30 cellular contexts compared by ENCODE assay signal in genomic region chr11:124938206-124938765, GRCh38. TPM values are rescaled to one million over a fixed set of nuclear protein-coding genes. Genes with fewer than 3 reads are reported as not detected.
A peak's percentile ranks its signal among the peaks of the same experiment; 100 is the strongest.
DNase-seq lines count a peak whose midpoint lies in the region; ATAC-seq and TF ChIP-seq lines count a peak whose summit lies in the region.
"Had no signal": no experiment of that assay in that cellular context is flagged by ENCODE, and none has a peak within 500 bp of the region (broad histone marks: within the 10 kb centered on the region; RNA-seq: fewer than 3 reads in every experiment).

No MANE protein-coding gene starts in this region.

- H3K27ac Mint-ChIP-seq in T-cell = no peak overlapping the region
- H3K27ac Mint-ChIP-seq: activated CD4-positive, alpha-beta T cell treated with anti-CD3 and anti-CD28 coated beads for 36 hours; activated naive CD4-positive, alpha-beta T cell treated with anti-CD3 and anti-CD28 coated beads, Interleukin-2, amount 10 ng/mL, durations not matched to agents 7 days and 5 days; activated T-helper 1 cell treated with anti-CD3 and anti-CD28 coated beads, Interleukin-12 subunit alpha, Interleukin-12 subunit beta, Interleukin-2, Interleukin-4 antibody, amounts not matched to agents 30 ng/mL and 10 ng/mL and 1 ng/mL, durations not matched to agents 14 hours and 24 hours and 36 hours; CD4-positive, alpha-beta T cell; dendritic cell treated with granulocyte-macrophage colony-stimulating factor and Interleukin-4, amounts not matched to agents 40 ng/mL and 50 ng/mL, for 4 days; naive thymus-derived CD4-positive, alpha-beta T cell; stimulated activated memory B cell treated with anti-CD40 and anti-IgM and Interleukin-4, amounts not matched to agents 10 μg/mL and 1 μg/mL and 100 μg/mL, for 72 hours had no signal

- DNase-seq in GM03348 (ENCODE audit: low spot score) = peak; percentile 24
- peak; percentile 33 for DNase-seq in fibroblast of villous mesenchyme (ENCODE audit: low read depth)
- DNase-seq in superior temporal gyrus (ENCODE audit: extremely low spot score) = peak; percentile 18
- no peak for DNase-seq in GM10248 (ENCODE audit: extremely low spot score)
- no peak for DNase-seq in T-cell
- DNase-seq: activated CD4-positive, alpha-beta T cell treated with anti-CD3 and anti-CD28 coated beads for 36 hours; activated naive CD4-positive, alpha-beta T cell treated with anti-CD3 and anti-CD28 coated beads, Interleukin-2, amount 10 ng/mL, durations not matched to agents 7 days and 5 days; anterior cingulate cortex; CD4-positive, alpha-beta T cell; GDM1; GOT3; left ventricle myocardium inferior; naive thymus-derived CD4-positive, alpha-beta T cell; NCI-H1092; NCI-H187; NCI-H526; occipital lobe; spleen; stimulated activated CD4-positive, alpha-beta T cell treated with anti-CD3 and anti-CD28 coated beads, Interleukin-4, amount 100 ng/mL, for 1 hour had no signal

- CTCF ChIA-PET in GM10248 (lab: Yijun Ruan, JAX) = interaction anchor here (2.8 kb wide), 1 partner anchor 12 kb away, joined by 9 read pairs; no protein-coding TSS in a partner anchor
- CTCF ChIA-PET in T-cell (lab: Charles Lee) = no interaction called here

- H3K27me3 Mint-ChIP-seq in T-cell = peaks cover 4 to 9% of the 10 kb centered on the region in 2 donors
- H3K27me3 Mint-ChIP-seq: activated CD4-positive, alpha-beta T cell treated with anti-CD3 and anti-CD28 coated beads for 36 hours; CD4-positive, alpha-beta T cell had no signal

- no peak overlapping the region for H3K4me3 ChIP-seq in fibroblast of villous mesenchyme (ENCODE audit: low read depth, low read length)
- H3K4me3 ChIP-seq: cardiac muscle cell, hepatocyte, left ventricle myocardium inferior, spleen, thoracic aorta had no signal

- no peaks in the 10 kb centered on the region for H3K36me3 Mint-ChIP-seq in T-cell
- H3K36me3 Mint-ChIP-seq: activated naive CD4-positive, alpha-beta T cell treated with anti-CD3 and anti-CD28 coated beads, Interleukin-2, amount 10 ng/mL, durations not matched to agents 7 days and 5 days; naive thymus-derived CD4-positive, alpha-beta T cell; stimulated activated memory B cell treated with anti-CD40 and anti-IgM and Interleukin-4, amounts not matched to agents 10 μg/mL and 1 μg/mL and 100 μg/mL, for 72 hours had no signal

- H3K9me3 Mint-ChIP-seq in T-cell = no peaks in the 10 kb centered on the region
- H3K9me3 Mint-ChIP-seq: activated naive CD4-positive, alpha-beta T cell treated with anti-CD3 and anti-CD28 coated beads, Interleukin-2, amount 10 ng/mL, durations not matched to agents 7 days and 5 days; activated T-helper 1 cell treated with anti-CD3 and anti-CD28 coated beads, Interleukin-12 subunit alpha, Interleukin-12 subunit beta, Interleukin-2, Interleukin-4 antibody, amounts not matched to agents 30 ng/mL and 10 ng/mL and 1 ng/mL, durations not matched to agents 14 hours and 24 hours and 36 hours; CD4-positive, alpha-beta T cell; dendritic cell treated with granulocyte-macrophage colony-stimulating factor and Interleukin-4, amounts not matched to agents 40 ng/mL and 50 ng/mL, for 4 days; naive thymus-derived CD4-positive, alpha-beta T cell; stimulated activated memory B cell treated with anti-CD40 and anti-IgM and Interleukin-4, amounts not matched to agents 10 μg/mL and 1 μg/mL and 100 μg/mL, for 72 hours had no signal

- H3K4me3 Mint-ChIP-seq in T-cell = no peak overlapping the region
- H3K4me3 Mint-ChIP-seq: activated CD4-positive, alpha-beta T cell treated with anti-CD3 and anti-CD28 coated beads for 36 hours; activated naive CD4-positive, alpha-beta T cell treated with anti-CD3 and anti-CD28 coated beads, Interleukin-2, amount 10 ng/mL, durations not matched to agents 7 days and 5 days; activated T-helper 1 cell treated with anti-CD3 and anti-CD28 coated beads, Interleukin-12 subunit alpha, Interleukin-12 subunit beta, Interleukin-2, Interleukin-4 antibody, amounts not matched to agents 30 ng/mL and 10 ng/mL and 1 ng/mL, durations not matched to agents 14 hours and 24 hours and 36 hours; CD4-positive, alpha-beta T cell; dendritic cell treated with granulocyte-macrophage colony-stimulating factor and Interleukin-4, amounts not matched to agents 40 ng/mL and 50 ng/mL, for 4 days; naive thymus-derived CD4-positive, alpha-beta T cell; stimulated activated memory B cell treated with anti-CD40 and anti-IgM and Interleukin-4, amounts not matched to agents 10 μg/mL and 1 μg/mL and 100 μg/mL, for 72 hours had no signal

- TF ChIP-seq CTCF in fibroblast of villous mesenchyme (IDR thresholded peaks at IDR 0.05; ENCODE audit: insufficient read depth, low read depth, low read length) (no peak), GM10248 (IDR thresholded peaks at IDR 0.05; ENCODE audit: control extremely low read depth, extremely low read depth, low read depth, missing control alignments) (no peak)

- ATAC-seq in HG03442 (IDR thresholded peaks at IDR 0.05; ENCODE audit: unreplicated experiment) (no peak), T-cell (replicated peaks in 1 of 4) (no peak)
- ATAC-seq: activated CD4-positive, alpha-beta T cell treated with anti-CD3 and anti-CD28 coated beads for 36 hours; naive thymus-derived CD4-positive, alpha-beta T cell; Panc1; stimulated activated memory B cell treated with anti-CD40 and anti-IgM and Interleukin-4, amounts not matched to agents 10 μg/mL and 1 μg/mL and 100 μg/mL, for 72 hours had no signal

- peak overlapping the region; percentile 99 for H3K27ac ChIP-seq in angular gyrus (ENCODE audit: low read depth, low read length)
- H3K27ac ChIP-seq: cardiac muscle cell, hepatocyte, left ventricle myocardium inferior, spleen, thoracic aorta had no signal

- peaks cover 4 to 10% (median 7%) of the 10 kb centered on the region in 3 donors for H3K4me1 Mint-ChIP-seq in T-cell
- H3K4me1 Mint-ChIP-seq: stimulated activated memory B cell treated with anti-CD40 and anti-IgM and Interleukin-4, amounts not matched to agents 10 μg/mL and 1 μg/mL and 100 μg/mL, for 72 hours had no signal

- POLR2A ChIA-PET in GM10248 (lab: Yijun Ruan, JAX) (no interaction called here), T-cell (lab: Charles Lee) (no interaction called here)

RNA-seq across cellular contexts. Expression of gene HEPACAM, which starts 2.4 kb away (rescaled TPM):
- under 0.01 and 0.86 TPM in 2 replicates for total RNA-seq in fibroblast of villous mesenchyme
- not detected for total RNA-seq in T-cell
- total RNA-seq: activated CD4-positive, alpha-beta T cell treated with anti-CD3 and anti-CD28 coated beads for 36 hours; activated T-helper 1 cell treated with anti-CD3 and anti-CD28 coated beads, Interleukin-12 subunit alpha, Interleukin-12 subunit beta, Interleukin-2, Interleukin-4 antibody, amounts not matched to agents 30 ng/mL and 10 ng/mL and 1 ng/mL, durations not matched to agents 14 hours and 24 hours and 36 hours; CD4-positive, alpha-beta T cell; left ventricle myocardium inferior; naive thymus-derived CD4-positive, alpha-beta T cell; T-helper 1 cell treated with Interleukin-12 subunit alpha and Interleukin-12 subunit beta and Interleukin-4 antibody, amounts not matched to agents 30 ng/mL and 1 ng/mL, for 36 hours had no signal

RNA-seq across cellular contexts. Expression of gene CCDC15, which starts 15.7 kb away (rescaled TPM):
- total RNA-seq in fibroblast of villous mesenchyme (2.6 and 3.5 TPM in 2 replicates), T-cell (1 to 10 TPM; 1.4 to 3.4 (median 2.1) TPM)

RNA-seq across cellular contexts. Expression of gene HEPN1, which starts 19.2 kb away (rescaled TPM):
- total RNA-seq in fibroblast of villous mesenchyme (not detected in 2 replicates), T-cell (not detected)
- total RNA-seq: activated CD4-positive, alpha-beta T cell treated with anti-CD3 and anti-CD28 coated beads for 36 hours; activated T-helper 1 cell treated with anti-CD3 and anti-CD28 coated beads, Interleukin-12 subunit alpha, Interleukin-12 subunit beta, Interleukin-2, Interleukin-4 antibody, amounts not matched to agents 30 ng/mL and 10 ng/mL and 1 ng/mL, durations not matched to agents 14 hours and 24 hours and 36 hours; cardiac muscle cell; CD4-positive, alpha-beta T cell; frontal cortex; hepatocyte; left ventricle myocardium inferior; naive thymus-derived CD4-positive, alpha-beta T cell; occipital lobe; T-helper 1 cell treated with Interleukin-12 subunit alpha and Interleukin-12 subunit beta and Interleukin-4 antibody, amounts not matched to agents 30 ng/mL and 1 ng/mL, for 36 hours had no signal

RNA-seq across cellular contexts. Expression of gene ROBO4, which starts 40.6 kb away (rescaled TPM):
- total RNA-seq in fibroblast of villous mesenchyme (under 0.01 and 0.86 TPM in 2 replicates), T-cell (under 1 TPM in 3 of 5 donors, not detected in 2; 0.41 to 0.59 (median 0.50) TPM)
- total RNA-seq: activated CD4-positive, alpha-beta T cell treated with anti-CD3 and anti-CD28 coated beads for 36 hours; activated T-helper 1 cell treated with anti-CD3 and anti-CD28 coated beads, Interleukin-12 subunit alpha, Interleukin-12 subunit beta, Interleukin-2, Interleukin-4 antibody, amounts not matched to agents 30 ng/mL and 10 ng/mL and 1 ng/mL, durations not matched to agents 14 hours and 24 hours and 36 hours; CD4-positive, alpha-beta T cell; T-helper 1 cell treated with Interleukin-12 subunit alpha and Interleukin-12 subunit beta and Interleukin-4 antibody, amounts not matched to agents 30 ng/mL and 1 ng/mL, for 36 hours had no signal

Comparison
In these comparisons a context has a peak if more than half of its experiments do, and no peak if none do; other contexts are left out.
1. DNase-seq: peak in GM03348 (single experiment), fibroblast of villous mesenchyme (single experiment) and superior temporal gyrus (single experiment); none in GM10248 (single experiment) and T-cell (0 of 34).